Comparison of ENCODE assay signal across 7 cellular contexts in the genomic region with DNA sequence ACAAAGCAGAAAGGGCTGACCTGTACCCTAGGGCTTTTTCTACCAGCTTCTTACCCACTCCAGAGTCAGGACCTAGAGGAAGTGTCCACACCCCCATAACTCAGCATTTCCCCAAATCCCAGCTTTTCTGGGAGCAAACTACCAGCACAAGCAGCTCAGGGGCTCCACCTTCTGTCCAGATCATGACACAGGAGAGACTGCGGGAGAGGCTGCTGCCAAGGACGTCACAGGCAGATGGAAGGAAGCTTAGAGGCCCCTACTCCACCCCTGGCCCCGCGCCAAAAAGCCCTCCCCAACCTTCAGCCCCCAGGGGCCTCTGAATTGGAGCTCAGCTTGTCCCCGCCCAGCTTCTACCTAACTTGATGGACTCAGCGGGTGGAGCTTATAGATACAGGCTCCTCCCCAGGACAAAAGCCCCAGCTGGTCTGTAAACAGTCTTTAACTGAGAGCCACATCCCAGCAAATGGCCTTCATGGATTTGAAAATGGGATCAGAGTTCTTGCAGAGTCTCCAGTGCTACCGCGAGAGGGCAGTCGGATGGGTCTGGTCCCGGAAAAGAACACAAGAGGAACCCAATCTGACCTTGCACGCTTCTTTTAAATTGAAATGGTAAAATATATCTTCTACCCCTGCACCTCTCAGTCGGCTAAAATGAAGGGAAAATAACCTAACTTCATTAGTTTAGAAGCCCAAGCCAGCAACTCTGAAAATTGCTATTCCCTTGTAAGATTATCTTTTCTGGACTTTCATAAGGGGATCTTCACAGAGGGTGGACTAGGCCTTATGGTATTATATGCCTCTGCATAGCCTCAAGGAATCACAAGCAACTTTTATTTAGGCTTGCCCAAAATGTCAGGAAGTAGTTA. TPM values are rescaled to one million over a fixed set of nuclear protein-coding genes. Genes with fewer than 3 reads are reported as not detected.
A peak's percentile ranks its signal among the peaks of the same experiment; 100 is the strongest.
DNase-seq lines count a peak whose midpoint lies in the region; ATAC-seq and TF ChIP-seq lines count a peak whose summit lies in the region.

No MANE protein-coding gene starts in this region.

- no peaks in the 10 kb centered on the region for H3K9me2 ChIP-seq in hepatocyte (replicated peaks; ENCODE audit: insufficient read depth)

- H2AFZ ChIP-seq in hepatocyte, result peak overlapping the region; percentile 2

- H3K4me1 ChIP-seq in hepatocyte (ENCODE audit: insufficient read depth), result peaks cover 31% of the 10 kb centered on the region

- 5% methylated on average over 10 of the region's 12 CpGs for WGBS in hepatocyte (ENCODE audit: low lambda C conversion rate, missing lambda C conversion rate)

- DNase-seq in NCI-H1694 (lab: John Stamatoyannopoulos, UW) (peak; percentile 98), T-helper 22 cell (ENCODE audit: low read depth) (peak; percentile 97), astrocyte of the cerebellum (ENCODE audit: low read depth) (peak; percentile 99), hepatocyte (ENCODE audit: low spot score) (peak; percentile 100), retina (peak; percentile 94)

- no peaks in the 10 kb centered on the region for H3K9me3 ChIP-seq in hepatocyte (ENCODE audit: low read depth)

- H3K27me3 ChIP-seq in hepatocyte, result no peaks in the 10 kb centered on the region

- ATAC-seq in GM18498 (IDR thresholded peaks at IDR 0.05; ENCODE audit: unreplicated experiment) (peak; percentile 58), HG02885 (IDR thresholded peaks at IDR 0.05; ENCODE audit: poor library complexity, unreplicated experiment) (peak; percentile 61)

- H4K20me1 ChIP-seq in hepatocyte (ENCODE audit: insufficient read depth, poor library complexity, severe bottlenecking), result peaks cover 3% of the 10 kb centered on the region

- peak overlapping the region; percentile 75 for H3K4me2 ChIP-seq in hepatocyte

- H3K27ac ChIP-seq in hepatocyte, result peak overlapping the region; percentile 89

- in situ Hi-C loops in astrocyte of the cerebellum (cut with HindIII; ENCODE audit: low sequenced_read_pairs), result no loop called here

- H3K4me3 ChIP-seq in astrocyte of the cerebellum (ENCODE audit: low read depth, low read length) (peak overlapping the region; percentile 83), hepatocyte (peak overlapping the region; percentile 79)

- no peaks in the 10 kb centered on the region for H3K36me3 ChIP-seq in hepatocyte (replicated peaks; ENCODE audit: insufficient read depth, low read depth)

- H3K79me2 ChIP-seq in hepatocyte, result peaks cover 49% of the 10 kb centered on the region

- TF ChIP-seq CTCF in astrocyte of the cerebellum (IDR thresholded peaks at IDR 0.05; ENCODE audit: low read depth, low read length, missing control alignments) (peak; percentile 78), hepatocyte (IDR thresholded peaks at IDR 0.05; ENCODE audit: poor library complexity) (peak; percentile 69)

RNA-seq across cellular contexts. Expression of a gene that starts 6.8 kb away (rescaled TPM):
- total RNA-seq in hepatocyte, result 27.9 and 34.5 TPM in 2 replicates
- polyA plus RNA-seq in hepatocyte, result 33.1 and 42.0 TPM in 2 replicates

RNA-seq across cellular contexts. Expression of a gene that starts 8.9 kb away (rescaled TPM):
- total RNA-seq in hepatocyte, result 478 and 579 TPM in 2 replicates
- 950 and 953 TPM in 2 replicates for polyA plus RNA-seq in hepatocyte

RNA-seq across cellular contexts. Expression of a gene that starts 51.2 kb away (rescaled TPM):
- 128 and 142 TPM in 2 replicates for total RNA-seq in hepatocyte
- polyA plus RNA-seq in hepatocyte, result 154 and 156 TPM in 2 replicates

Comparison
In these comparisons a context has a peak if more than half of its experiments do, and no peak if none do; other contexts are left out.
1. Peak in every context shown above with its lines: DNase-seq, ATAC-seq, H3K4me3 ChIP-seq and H3K27ac ChIP-seq.